2 cellular contexts compared by ENCODE assay signal in genomic region chr10:132243141-132243540, GRCh38.
A peak's percentile ranks its signal among the peaks of the same experiment; 100 is the strongest.
TF ChIP-seq lines count a peak whose summit lies in the region.

No MANE protein-coding gene starts in this region.

TF ChIP-seq in GM23338, 12 proteins besides CTCF, POLR2A, EP300 and RAD21 (continued from another document):
- TF ChIP-seq ETS1 (IDR thresholded peaks at IDR 0.05) (no peak), ZNF331 (CRISPR knock-in tag; IDR thresholded peaks at IDR 0.05; ENCODE audit: low read depth) (no peak), ZNF462 (CRISPR knock-in tag; IDR thresholded peaks at IDR 0.05) (no peak), EZH2phosphoT487 (IDR thresholded peaks at IDR 0.05; ENCODE audit: unreplicated experiment) (no peak), STAT1 (IDR thresholded peaks at IDR 0.05; ENCODE audit: unreplicated experiment) (no peak), REST (IDR thresholded peaks at IDR 0.05; ENCODE audit: unreplicated experiment) (no peak), JUNB (IDR thresholded peaks at IDR 0.05; ENCODE audit: unreplicated experiment) (no peak)

TF ChIP-seq in K562, 482 proteins besides CTCF, POLR2A, EP300 and RAD21 (continued from another document):
- TF ChIP-seq STAT6 (CRISPR knock-in tag; IDR thresholded peaks at IDR 0.05) (no peak), KDM4B (IDR thresholded peaks at IDR 0.05; ENCODE audit: borderline replicate concordance in 2 of 2, low read depth in 1 of 2) (no peak), EGR1 (conservative IDR thresholded peaks at IDR 0.05) (0 out of 2 replicates have a peak, but pooled peaks have one; percentile 40), GABPB2 (CRISPR knock-in tag; conservative IDR thresholded peaks at IDR 0.05) (no peak)
